8 cellular contexts compared by ENCODE assay signal in the genomic region with DNA sequence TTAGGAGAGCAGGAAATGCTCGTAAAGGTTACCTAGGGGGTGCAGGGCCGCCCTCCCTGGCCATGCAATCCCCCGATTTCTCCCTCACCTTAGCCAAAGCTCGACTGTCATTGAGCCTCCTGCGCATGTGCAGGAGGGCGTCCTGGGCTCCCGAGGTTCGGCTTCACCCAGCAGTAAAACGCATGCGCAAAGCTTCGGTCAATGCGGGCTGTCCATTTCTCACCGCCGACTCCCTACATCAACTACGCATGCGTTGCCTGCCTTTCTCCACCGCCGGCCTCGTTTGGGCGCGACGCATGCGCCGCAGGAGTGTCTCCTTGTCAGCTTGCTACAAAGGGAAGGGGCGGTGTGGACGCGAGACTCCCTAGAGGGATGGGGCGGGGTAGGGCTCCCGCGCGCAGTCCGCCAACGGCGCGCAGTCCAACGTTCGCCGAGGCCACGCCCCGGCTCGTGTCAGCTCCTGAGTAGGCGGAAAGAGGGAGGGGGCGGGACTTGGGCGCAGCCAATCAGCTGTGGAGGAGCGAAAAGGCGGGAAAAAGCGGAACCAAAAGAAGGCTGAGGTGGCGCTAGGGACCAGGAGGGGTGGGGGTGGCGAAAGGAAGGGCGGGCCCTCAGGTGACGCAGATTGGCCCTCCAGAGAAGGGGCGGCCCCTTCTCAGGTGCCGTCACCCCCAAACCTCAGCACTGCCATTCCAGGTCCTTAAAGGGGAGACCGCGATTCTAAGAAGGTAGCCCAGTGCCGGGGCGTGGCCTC. TPM values are rescaled to one million over a fixed set of nuclear protein-coding genes. Genes with fewer than 3 reads are reported as not detected.
DNase-seq lines count a peak whose midpoint lies in the region; ATAC-seq and TF ChIP-seq lines count a peak whose summit lies in the region.

A gene with protein sequence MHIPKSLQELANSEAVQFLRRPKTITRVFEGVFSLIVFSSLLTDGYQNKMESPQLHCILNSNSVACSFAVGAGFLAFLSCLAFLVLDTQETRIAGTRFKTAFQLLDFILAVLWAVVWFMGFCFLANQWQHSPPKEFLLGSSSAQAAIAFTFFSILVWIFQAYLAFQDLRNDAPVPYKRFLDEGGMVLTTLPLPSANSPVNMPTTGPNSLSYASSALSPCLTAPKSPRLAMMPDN (plus strand): TSS at position 558 of the 754 bp plus-strand sequence. CDS start 1,476 bp downstream, outside the sequence.
A gene (minus strand): TSS at position 131 of the 754 bp plus-strand sequence. CDS start 20 bp downstream, at position 111.

- peaks cover 4 to 14% (median 5%) of the 10 kb centered on the region in 4 donors for H3K4me1 Mint-ChIP-seq in CD4-positive, alpha-beta memory T cell
- peaks cover 22% of the 10 kb centered on the region for H3K4me1 Mint-ChIP-seq in activated CD4-positive, alpha-beta memory T cell treated with anti-CD3 and anti-CD28 coated beads, Interleukin-2, amount 10 ng/mL, durations not matched to agents 7 days and 5 days

- no peaks in the 10 kb centered on the region for H3K27me3 ChIP-seq in CD4-positive, alpha-beta memory T cell (ENCODE audit: insufficient read depth, low read length)
- H3K27me3 ChIP-seq in dorsolateral prefrontal cortex (no peaks in the 10 kb centered on the region), liver (ENCODE audit: control insufficient read depth in 4 of 4, insufficient read depth in 4 of 4, low read length in 3 of 4) (no peaks in the 10 kb centered on the region)

- peak; percentile 98 to 99 (median 99) for DNase-seq in CD4-positive, alpha-beta memory T cell
- peak; percentile 99 for DNase-seq in HK-2 (ENCODE audit: unreplicated experiment)
- peak; percentile 98 for DNase-seq in NCI-H82 treated with DMSO at 0.1 percent for 48 hours (lab: John Stamatoyannopoulos, UW; ENCODE audit: unreplicated experiment)
- DNase-seq in activated CD4-positive, alpha-beta memory T cell treated with anti-CD3 and anti-CD28 coated beads, Interleukin-2, amount 10 ng/mL, durations not matched to agents 7 days and 5 days, result peak; percentile 99
- peak; percentile 96 to 99 (median 98) for DNase-seq in dorsolateral prefrontal cortex
- DNase-seq in stimulated activated CD4-positive, alpha-beta T cell treated with anti-CD3 and anti-CD28 coated beads, Interleukin-4, amount 100 ng/mL, for 1 hour, result peak; percentile 95

- no peaks in the 10 kb centered on the region for H3K27me3 Mint-ChIP-seq in CD4-positive, alpha-beta memory T cell
- H3K27me3 Mint-ChIP-seq in activated CD4-positive, alpha-beta memory T cell treated with anti-CD3 and anti-CD28 coated beads, Interleukin-2, amount 10 ng/mL, durations not matched to agents 7 days and 5 days, result no peaks in the 10 kb centered on the region

- no peaks in the 10 kb centered on the region for H3K9me3 ChIP-seq in CD4-positive, alpha-beta memory T cell (ENCODE audit: control insufficient read depth in 1 of 2, low read length in 2 of 2)
- no peaks in the 10 kb centered on the region for H3K9me3 ChIP-seq in liver (ENCODE audit: control insufficient read depth in 4 of 4, low read length in 3 of 4)

- H3K4me3 ChIP-seq in CD4-positive, alpha-beta memory T cell (ENCODE audit: low read length in 2 of 2), result peak within 1 kb of the TSS; percentile 93 to 94
- H3K4me3 ChIP-seq in dorsolateral prefrontal cortex, result peak within 1 kb of the TSS; percentile 49 to 95 (median 79)
- H3K4me3 ChIP-seq in liver (ENCODE audit: low read depth in 1 of 3, low read length in 3 of 3), result peak within 1 kb of the TSS; percentile 52 to 85 (median 67)

- H3K4me3 Mint-ChIP-seq in CD4-positive, alpha-beta memory T cell, result peak within 1 kb of the TSS; percentile 87 to 96 (median 94)
- peak within 1 kb of the TSS; percentile 82 for H3K4me3 Mint-ChIP-seq in activated CD4-positive, alpha-beta memory T cell treated with anti-CD3 and anti-CD28 coated beads, Interleukin-2, amount 10 ng/mL, durations not matched to agents 7 days and 5 days

- TF ChIP-seq CTCF in dorsolateral prefrontal cortex (IDR thresholded peaks at IDR 0.05 in 54 of 56, conservative IDR thresholded peaks at IDR 0.05 in 2 of 56; ENCODE audit: low read depth in 1 of 56, partially characterized antibody in 56 of 56) (peak in 21 of 56 donors; percentile 5 to 49 (median 19)), liver (IDR thresholded peaks at IDR 0.05; ENCODE audit: low read depth, low read length, missing input control) (no peak)

- ATAC-seq in GM19455 (IDR thresholded peaks at IDR 0.05; ENCODE audit: unreplicated experiment), result peak; percentile 71

- peak within 1 kb of the TSS; percentile 84 to 97 for H3K9ac ChIP-seq in liver (ENCODE audit: low read depth in 1 of 2, low read length in 2 of 2)

- peak within 1 kb of the TSS; percentile 88 for H3K27ac ChIP-seq in CD4-positive, alpha-beta memory T cell (ENCODE audit: low read depth, low read length)
- peak within 1 kb of the TSS; percentile 83 to 100 (median 99) for H3K27ac ChIP-seq in dorsolateral prefrontal cortex
- H3K27ac ChIP-seq in liver (ENCODE audit: low read depth in 1 of 2, low read length in 2 of 2), result peak within 1 kb of the TSS; percentile 92 to 99

- no peak for TF ChIP-seq RAD21 in liver (IDR thresholded peaks at IDR 0.05)

- peak within 1 kb of the TSS; percentile 87 to 98 (median 92) for H3K27ac Mint-ChIP-seq in CD4-positive, alpha-beta memory T cell
- H3K27ac Mint-ChIP-seq in activated CD4-positive, alpha-beta memory T cell treated with anti-CD3 and anti-CD28 coated beads, Interleukin-2, amount 10 ng/mL, durations not matched to agents 7 days and 5 days, result peak within 1 kb of the TSS; percentile 95

- H3K4me1 ChIP-seq in CD4-positive, alpha-beta memory T cell (ENCODE audit: insufficient read depth, low read length), result peaks cover 17% of the 10 kb centered on the region
- peaks cover 0 to 11% (median 6%) of the 10 kb centered on the region in 4 donors for H3K4me1 ChIP-seq in liver (ENCODE audit: control insufficient read depth in 4 of 4, insufficient read depth in 4 of 4, low read length in 3 of 4)

- WGBS in liver, result 2% methylated on average over 57 of the region's 57 CpGs

- POLR2A ChIA-PET in CD4-positive, alpha-beta memory T cell (lab: Charles Lee; ENCODE audit: partially characterized antibody), result interaction anchor here (0.8 to 3.4 kb wide), 32 partner anchors 9 to 1486 kb away, joined by 3 to 65 read pairs (median 4); a partner anchor contains a TSS
- POLR2A ChIA-PET in activated CD4-positive, alpha-beta memory T cell treated with anti-CD3 and anti-CD28 coated beads, Interleukin-2, amount 10 ng/mL, durations not matched to agents 7 days and 5 days (lab: Charles Lee), result interaction anchor here (0.7 to 3.3 kb wide), 22 partner anchors 8 to 253 kb away, joined by 3 to 48 read pairs (median 4); a partner anchor contains a TSS

- no peaks in the 10 kb centered on the region for H3K9me3 Mint-ChIP-seq in CD4-positive, alpha-beta memory T cell
- no peaks in the 10 kb centered on the region for H3K9me3 Mint-ChIP-seq in activated CD4-positive, alpha-beta memory T cell treated with anti-CD3 and anti-CD28 coated beads, Interleukin-2, amount 10 ng/mL, durations not matched to agents 7 days and 5 days

- no peaks in the 10 kb centered on the region for H3K36me3 ChIP-seq in CD4-positive, alpha-beta memory T cell (ENCODE audit: insufficient read depth, low read length)
- H3K36me3 ChIP-seq in liver (ENCODE audit: control insufficient read depth in 4 of 4, insufficient read depth in 3 of 4, low read depth in 1 of 4, low read length in 3 of 4), result peaks cover 0 to 4% (median under 1%) of the 10 kb centered on the region in 4 donors

- peaks cover 5 to 7% of the 10 kb centered on the region in 2 donors for H3K36me3 Mint-ChIP-seq in CD4-positive, alpha-beta memory T cell
- H3K36me3 Mint-ChIP-seq in activated CD4-positive, alpha-beta memory T cell treated with anti-CD3 and anti-CD28 coated beads, Interleukin-2, amount 10 ng/mL, durations not matched to agents 7 days and 5 days (ENCODE audit: low read depth), result no peaks in the 10 kb centered on the region

- CTCF ChIA-PET in CD4-positive, alpha-beta memory T cell (lab: Charles Lee; ENCODE audit: partially characterized antibody), result interaction anchor here (0.5 to 2.4 kb wide), 15 partner anchors 10 to 607 kb away, joined by 3 to 21 read pairs (median 3); a partner anchor contains a TSS
- CTCF ChIA-PET in activated CD4-positive, alpha-beta memory T cell treated with anti-CD3 and anti-CD28 coated beads, Interleukin-2, amount 10 ng/mL, durations not matched to agents 7 days and 5 days (lab: Charles Lee), result interaction anchor here (0.6 to 3.8 kb wide), 21 partner anchors 10 to 880 kb away, joined by 3 to 53 read pairs (median 4); a partner anchor contains a TSS

- intact Hi-C loops in CD4-positive, alpha-beta memory T cell (cut with micrococcal nuclease), result loop anchor here (1.0 to 10.0 kb wide), 10 partner anchors 27 to 1509 kb away; a partner anchor contains a TSS
- intact Hi-C loops in dorsolateral prefrontal cortex (cut with DNase I), result loop anchor here (1.0 to 5.0 kb wide), 4 partner anchors 34 to 149 kb away; a partner anchor contains a TSS

RNA-seq across cellular contexts. Expression of the first gene that starts in this region (rescaled TPM):
- total RNA-seq in CD4-positive, alpha-beta memory T cell, result not detected
- not detected for polyA plus RNA-seq in CD4-positive, alpha-beta memory T cell
- under 1 TPM in 1 of 2 experiments, not detected in 1; 0.28 TPM for total RNA-seq in activated CD4-positive, alpha-beta memory T cell treated with anti-CD3 and anti-CD28 coated beads, Interleukin-2, amount 10 ng/mL, durations not matched to agents 7 days and 5 days
- total RNA-seq in dorsolateral prefrontal cortex (1 to 10 TPM in 5 of 120 experiments, under 1 TPM in 8, not detected in 107; 0.50 to 3.0 (median 0.83) TPM), liver (not detected)
- under 1 TPM in 1 of 2 donors, not detected in 1; 0.09 TPM for polyA plus RNA-seq in liver

RNA-seq across cellular contexts. Expression of the second gene that starts in this region (rescaled TPM):
- 10 to 100 TPM; 27.6 to 31.8 TPM for total RNA-seq in CD4-positive, alpha-beta memory T cell
- 1 to 10 TPM; 3.8 to 8.2 TPM for polyA plus RNA-seq in CD4-positive, alpha-beta memory T cell
- 10 to 100 TPM; 17.4 to 18.2 TPM for total RNA-seq in activated CD4-positive, alpha-beta memory T cell treated with anti-CD3 and anti-CD28 coated beads, Interleukin-2, amount 10 ng/mL, durations not matched to agents 7 days and 5 days
- total RNA-seq in dorsolateral prefrontal cortex (10 to 100 TPM in 119 of 120 experiments, 1 to 10 TPM in 1; 9.2 to 32.0 (median 16.5) TPM), liver (1 to 10 TPM; 3.2 to 5.4 TPM)
- polyA plus RNA-seq in liver, result 10 to 100 TPM in 1 of 2 donors, 1 to 10 TPM in 1; 7.9 to 10.2 TPM

Comparison
In these comparisons a context has a peak if more than half of its experiments do, and no peak if none do; other contexts are left out.
1. Peak in every context shown above with its lines: DNase-seq, ATAC-seq, H3K4me3 ChIP-seq and H3K27ac ChIP-seq.